Comparison of ENCODE assay signal across 8 cellular contexts in the genomic region with DNA sequence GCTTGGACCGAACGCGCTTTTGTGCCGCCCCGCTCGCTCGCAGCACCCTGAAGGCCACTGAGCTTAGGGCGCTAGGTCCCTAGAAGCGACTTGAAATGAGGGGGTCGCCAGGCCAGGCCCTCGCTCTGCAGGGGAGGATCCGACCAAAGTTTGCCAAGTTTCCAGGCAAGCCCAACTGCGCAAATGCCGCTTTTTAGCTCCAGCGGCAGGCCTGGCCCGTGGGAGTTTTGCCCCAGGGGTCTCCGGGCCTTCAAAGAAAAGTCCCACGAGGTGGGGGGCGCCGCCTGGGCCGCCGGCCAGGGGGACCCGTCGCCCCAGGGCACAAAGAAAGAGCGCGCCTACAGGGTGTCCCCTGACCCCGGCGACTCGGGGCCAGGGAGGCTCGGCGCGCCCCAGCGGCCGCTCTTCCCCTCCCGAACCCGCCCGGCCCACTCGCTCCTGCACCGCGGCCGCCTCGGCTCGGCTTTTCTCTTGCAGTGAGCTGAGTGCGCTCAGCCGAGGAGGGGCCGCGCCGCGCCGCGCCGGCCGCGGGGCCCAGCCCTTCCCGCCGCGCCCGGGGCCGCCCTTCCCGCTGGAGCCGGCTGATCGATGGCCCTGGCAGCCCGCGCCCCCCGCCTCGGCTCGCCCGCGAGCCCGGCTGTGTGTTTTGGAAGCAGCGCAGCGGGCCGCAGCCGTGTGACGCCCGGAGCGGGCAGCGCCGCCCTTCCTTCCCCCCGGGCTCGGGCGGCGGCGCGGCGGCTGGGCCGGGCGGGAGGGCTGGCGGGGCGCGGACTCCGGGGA. TPM values are rescaled to one million over a fixed set of nuclear protein-coding genes. Genes with fewer than 3 reads are reported as not detected.
DNase-seq lines count a peak whose midpoint lies in the region; ATAC-seq and TF ChIP-seq lines count a peak whose summit lies in the region.

No MANE protein-coding gene starts in this region.

- no peaks in the 10 kb centered on the region for H3K36me3 ChIP-seq in body of pancreas (replicated peaks in 1 of 2; ENCODE audit: insufficient read depth in 1 of 2, low read depth in 2 of 2)

- peak overlapping the region; percentile 76 for H3K27ac Mint-ChIP-seq in stimulated activated naive CD8-positive, alpha-beta T cell treated with anti-CD3 and anti-CD28 coated beads, Interleukin-15, Interleukin-2, amounts not matched to agents 100 ng/mL and 50 ng/mL, for 24 hours

- 2 to 5% methylated on average over 15 to 50 of the region's 92 CpGs for whole genome bisulfite sequencing in body of pancreas, 2 donors

- intact Hi-C loops in body of pancreas (cut with DNase I), result no loop called here

- H3K27ac ChIP-seq in body of pancreas, result peak overlapping the region; percentile 97 to 100 (median 99)

- peaks cover 9% of the 10 kb centered on the region for H3K36me3 Mint-ChIP-seq in stimulated activated naive CD8-positive, alpha-beta T cell treated with anti-CD3 and anti-CD28 coated beads, Interleukin-15, Interleukin-2, amounts not matched to agents 100 ng/mL and 50 ng/mL, for 24 hours (ENCODE audit: low read depth)

- H3K27me3 Mint-ChIP-seq in stimulated activated naive CD8-positive, alpha-beta T cell treated with anti-CD3 and anti-CD28 coated beads, Interleukin-15, Interleukin-2, amounts not matched to agents 100 ng/mL and 50 ng/mL, for 24 hours, result no peaks in the 10 kb centered on the region

- peak overlapping the region; percentile 54 to 57 for H3K4me3 ChIP-seq in body of pancreas

- peak; percentile 64 for ATAC-seq in HG02759 (IDR thresholded peaks at IDR 0.05; ENCODE audit: unreplicated experiment)
- ATAC-seq in body of pancreas, result no peak

- no peak for TF ChIP-seq CTCF in body of pancreas (IDR thresholded peaks at IDR 0.05)

- H3K9me3 Mint-ChIP-seq in stimulated activated naive CD8-positive, alpha-beta T cell treated with anti-CD3 and anti-CD28 coated beads, Interleukin-15, Interleukin-2, amounts not matched to agents 100 ng/mL and 50 ng/mL, for 24 hours, result peaks cover 7% of the 10 kb centered on the region

- no peaks in the 10 kb centered on the region for H3K27me3 ChIP-seq in body of pancreas

- peak; percentile 15 to 42 (median 33) for TF ChIP-seq POLR2A in body of pancreas (IDR thresholded peaks at IDR 0.05)

- peaks cover 77% of the 10 kb centered on the region for H3K4me1 Mint-ChIP-seq in stimulated activated naive CD8-positive, alpha-beta T cell treated with anti-CD3 and anti-CD28 coated beads, Interleukin-15, Interleukin-2, amounts not matched to agents 100 ng/mL and 50 ng/mL, for 24 hours (ENCODE audit: low read depth)

- DNase-seq in activated effector memory CD4-positive, alpha-beta T cell treated with anti-CD3 and anti-CD28 coated beads, Interleukin-2, amount 50 U/mL, for 16 hours, result peak; percentile 71
- DNase-seq in activated effector memory CD4-positive, alpha-beta T cell treated with Interleukin-2 at 50 U/mL for 16 hours, result no peak
- DNase-seq in NOMO-1 treated with DMSO at 0.1 percent for 48 hours (lab: John Stamatoyannopoulos, UW; ENCODE audit: unreplicated experiment) (peak; percentile 51), body of pancreas (peak in 3 of 4 donors; percentile 37 to 47 (median 47)), left kidney (ENCODE audit: low read depth, low spot score) (peak; percentile 83), COLO829 (ENCODE audit: low spot score) (no peak)

- peaks cover 18% of the 10 kb centered on the region for H3K4me1 ChIP-seq in body of pancreas

- H3K9me3 ChIP-seq in body of pancreas, result no peaks in the 10 kb centered on the region

- peak overlapping the region; percentile 80 for H3K4me3 Mint-ChIP-seq in stimulated activated naive CD8-positive, alpha-beta T cell treated with anti-CD3 and anti-CD28 coated beads, Interleukin-15, Interleukin-2, amounts not matched to agents 100 ng/mL and 50 ng/mL, for 24 hours

RNA-seq across cellular contexts. Expression of gene KLF3, which starts 0.8 kb away (rescaled TPM):
- total RNA-seq in body of pancreas, result 10 to 100 TPM; 30.6 to 32.0 TPM

Comparison
In these comparisons a context has a peak if more than half of its experiments do, and no peak if none do; other contexts are left out.
1. DNase-seq: peak in activated effector memory CD4-positive, alpha-beta T cell treated with anti-CD3 and anti-CD28 coated beads, Interleukin-2, amount 50 U/mL, for 16 hours (single experiment), NOMO-1 treated with DMSO at 0.1 percent for 48 hours (single experiment), body of pancreas (3 of 4) and left kidney (single experiment); none in activated effector memory CD4-positive, alpha-beta T cell treated with Interleukin-2 at 50 U/mL for 16 hours (single experiment) and COLO829 (single experiment).